1 cellular context compared by ENCODE assay signal in genomic region chr6:67887747-67888545, GRCh38.
A peak's percentile ranks its signal among the peaks of the same experiment; 100 is the strongest.
TF ChIP-seq lines count a peak whose summit lies in the region.

No MANE protein-coding gene starts in this region.

TF ChIP-seq in K562, 482 proteins besides CTCF, POLR2A, EP300 and RAD21 (continued from another document and continues in another):
- TF ChIP-seq PATZ1 (CRISPR knock-in tag; IDR thresholded peaks at IDR 0.05; ENCODE audit: borderline replicate concordance) (peak; percentile 81), SIRT6 (IDR thresholded peaks at IDR 0.05; ENCODE audit: low read depth, low read length) (peak; percentile 31), ARID1B (IDR thresholded peaks at IDR 0.05) (peak; percentile 47; the same call in 1 of the 2 replicates), PHF20 (IDR thresholded peaks at IDR 0.05; ENCODE audit: partially characterized antibody) (peak; percentile 28), UBTF (IDR thresholded peaks at IDR 0.05; ENCODE audit: borderline replicate concordance in 1 of 2, low read depth in 2 of 2, low read length in 2 of 2) (peak; percentile 60 to 87; a peak in 1 of 4 replicates), CBX8 (IDR thresholded peaks at IDR 0.05; ENCODE audit: borderline replicate concordance, extremely low read depth, low read depth, low read length, poor library complexity, severe bottlenecking) (no peak), XRCC3 (IDR thresholded peaks at IDR 0.05) (no peak), POLR3A (IDR thresholded peaks at IDR 0.05; ENCODE audit: borderline replicate concordance, extremely low read depth, insufficient read depth, insufficient read length) (no peak), NRF1 (conservative IDR thresholded peaks at IDR 0.05 in 1 of 2, IDR thresholded peaks at IDR 0.05 in 1 of 2) (no peak), RCOR1 (IDR thresholded peaks at IDR 0.05; ENCODE audit: borderline replicate concordance in 1 of 2, low read depth in 2 of 2, low read length in 2 of 2) (peak in 1 of 2 experiments; percentile 25; a peak in 1 of 4 replicates), ZNF639 (CRISPR knock-in tag; conservative IDR thresholded peaks at IDR 0.05 in 1 of 2, IDR thresholded peaks at IDR 0.05 in 1 of 2) (0 out of 4 replicates have a peak, but pooled peaks of 1 of the 2 experiments have one; percentile 12), ETS1 (conservative IDR thresholded peaks at IDR 0.05; ENCODE audit: control insufficient read depth, low read depth, low read length) (no peak), POLR3G (IDR thresholded peaks at IDR 0.05; ENCODE audit: extremely low read depth, insufficient read length, insufficient replicate concordance) (no peak), ZNF79 (CRISPR knock-in tag; IDR thresholded peaks at IDR 0.05; ENCODE audit: low read depth) (no peak), NFIX (CRISPR knock-in tag; IDR thresholded peaks at IDR 0.05; ENCODE audit: low read depth) (no peak), CBX5 (IDR thresholded peaks at IDR 0.05; ENCODE audit: borderline replicate concordance, low read depth) (no peak), NBN (IDR thresholded peaks at IDR 0.05; ENCODE audit: low read depth) (peak; percentile 40; the same call in 1 of the 2 replicates), ZNF444 (CRISPR knock-in tag; IDR thresholded peaks at IDR 0.05) (no peak), NFYB (IDR thresholded peaks at IDR 0.05; ENCODE audit: extremely low read depth, insufficient read length) (no peak), SIN3A (IDR thresholded peaks at IDR 0.05; ENCODE audit: borderline replicate concordance in 2 of 2, control insufficient read depth in 1 of 2, low read depth in 2 of 2, low read length in 2 of 2) (0 out of 4 replicates have a peak, but pooled peaks of 1 of the 2 experiments have one; percentile 22), THRA (IDR thresholded peaks at IDR 0.05) (no peak), GMEB1 (CRISPR knock-in tag; IDR thresholded peaks at IDR 0.05) (no peak), ZNF449 (CRISPR knock-in tag; IDR thresholded peaks at IDR 0.05) (no peak), BRF1 (IDR thresholded peaks at IDR 0.05; ENCODE audit: borderline replicate concordance, extremely low read depth, insufficient read length) (no peak), PRPF4 (IDR thresholded peaks at IDR 0.05; ENCODE audit: insufficient read depth, low read depth, low read length, poor library complexity, severe bottlenecking) (no peak), TSC22D4 (tag; IDR thresholded peaks at IDR 0.05) (no peak), IRF1 (CRISPR knock-in tag; IDR thresholded peaks at IDR 0.05; ENCODE audit: borderline replicate concordance) (no peak), PYGO2 (tag; IDR thresholded peaks at IDR 0.05) (0 out of 2 replicates have a peak, but pooled peaks have one; percentile 36), ARHGAP35 (IDR thresholded peaks at IDR 0.05; ENCODE audit: partially characterized antibody) (peak; percentile 68), POU5F1 (IDR thresholded peaks at IDR 0.05; ENCODE audit: borderline replicate concordance, low read depth, low read length, partially characterized antibody) (no peak), CC2D1A (IDR thresholded peaks at IDR 0.05) (peak; percentile 58; the same call in 1 of the 2 replicates), ZNF140 (CRISPR knock-in tag; IDR thresholded peaks at IDR 0.05) (no peak), HBP1 (CRISPR knock-in tag; IDR thresholded peaks at IDR 0.05) (peak; percentile 97), THRB (CRISPR knock-in tag; conservative IDR thresholded peaks at IDR 0.05) (peak; percentile 99), TOE1 (IDR thresholded peaks at IDR 0.05; ENCODE audit: borderline replicate concordance) (peak; percentile 62), TOE1 (CRISPR knock-in tag; IDR thresholded peaks at IDR 0.05; ENCODE audit: borderline replicate concordance, low read depth) (no peak), U2AF1 (optimal IDR thresholded peaks at IDR 0.05; ENCODE audit: low read depth, low read length) (peak; percentile 50), DDX20 (tag; IDR thresholded peaks at IDR 0.05; ENCODE audit: low read depth) (no peak), DACH1 (IDR thresholded peaks at IDR 0.05; ENCODE audit: partially characterized antibody) (no peak), NFATC3 (IDR thresholded peaks at IDR 0.05) (peak; percentile 80; the same call in 1 of the 2 replicates), RFX1 (IDR thresholded peaks at IDR 0.05) (no peak), BCL6 (CRISPR knock-in tag; IDR thresholded peaks at IDR 0.05) (no peak), NCOA6 (IDR thresholded peaks at IDR 0.05) (no peak), HES1 (IDR thresholded peaks at IDR 0.05; ENCODE audit: low read depth) (no peak)
